Comparison of ENCODE assay signal across 8 cellular contexts in genomic region chr2:11446733-11447248, GRCh38. TPM values are rescaled to one million over a fixed set of nuclear protein-coding genes. Genes with fewer than 3 reads are reported as not detected.
DNase-seq lines count a peak whose midpoint lies in the region; ATAC-seq and TF ChIP-seq lines count a peak whose summit lies in the region.

No MANE protein-coding gene starts in this region.

- no peak for TF ChIP-seq POLR2A in GM18505 (IDR thresholded peaks at IDR 0.05; ENCODE audit: borderline replicate concordance, extremely low read depth, insufficient read depth, insufficient read length)

- H3K9me3 ChIP-seq in tibial artery = no peaks in the 10 kb centered on the region

- peaks cover 43 to 87% (median 71%) of the 10 kb centered on the region in 3 donors for H3K36me3 ChIP-seq in tibial artery

- no peaks in the 10 kb centered on the region for H3K27me3 ChIP-seq in tibial artery

- POLR2A ChIA-PET in activated CD8-positive, alpha-beta T cell treated with anti-CD3 and anti-CD28 coated beads for 36 hours (lab: Charles Lee) = no interaction called here

- TF ChIP-seq CTCF in activated CD8-positive, alpha-beta T cell treated with anti-CD3 and anti-CD28 coated beads for 36 hours (IDR thresholded peaks at IDR 0.05) = peak; percentile 72
- TF ChIP-seq CTCF in tibial artery (IDR thresholded peaks at IDR 0.05) = peak; percentile 74

- peak; percentile 47 for ATAC-seq in GM19351 (IDR thresholded peaks at IDR 0.05; ENCODE audit: unreplicated experiment)
- peak; percentile 66 for ATAC-seq in activated CD8-positive, alpha-beta T cell treated with anti-CD3 and anti-CD28 coated beads for 36 hours
- peak; percentile 77 for ATAC-seq in esophagus mucosa
- no peak for ATAC-seq in GM18505 (IDR thresholded peaks at IDR 0.05; ENCODE audit: unreplicated experiment)

- no peak overlapping the region for H3K4me3 Mint-ChIP-seq in activated CD8-positive, alpha-beta T cell treated with anti-CD3 and anti-CD28 coated beads for 36 hours

- intact Hi-C loops in activated CD8-positive, alpha-beta T cell treated with anti-CD3 and anti-CD28 coated beads for 36 hours (cut with micrococcal nuclease) = loop anchor here (10.0 kb wide), 2 partner anchors 212 to 312 kb away; a partner anchor contains a TSS
- intact Hi-C loops in tibial artery (cut with DNase I; ENCODE audit: low total_unique reads) = loop anchor here (10.0 kb wide), 1 partner anchor 312 kb away; a partner anchor contains a TSS

- no peak overlapping the region for H3K27ac ChIP-seq in tibial artery

- H3K27ac Mint-ChIP-seq in activated CD8-positive, alpha-beta T cell treated with anti-CD3 and anti-CD28 coated beads for 36 hours = no peak overlapping the region

- no peaks in the 10 kb centered on the region for H3K4me1 Mint-ChIP-seq in activated CD8-positive, alpha-beta T cell treated with anti-CD3 and anti-CD28 coated beads for 36 hours (ENCODE audit: low read depth)

- peak; percentile 30 to 35 for DNase-seq in AML-193 (lab: John Stamatoyannopoulos, UW)
- DNase-seq in NCI-H226 = peak; percentile 23
- DNase-seq in activated CD8-positive, alpha-beta T cell treated with anti-CD3 and anti-CD28 coated beads for 36 hours = peak; percentile 63
- peak; percentile 71 for DNase-seq in myocyte (ENCODE audit: low read depth)
- DNase-seq in tibial artery = peak in 1 of 2 donors; percentile 35

- peaks cover 5% of the 10 kb centered on the region for H3K9me3 Mint-ChIP-seq in activated CD8-positive, alpha-beta T cell treated with anti-CD3 and anti-CD28 coated beads for 36 hours

- H3K4me3 ChIP-seq in tibial artery = no peak overlapping the region

- CTCF ChIA-PET in activated CD8-positive, alpha-beta T cell treated with anti-CD3 and anti-CD28 coated beads for 36 hours (lab: Charles Lee) = interaction anchor here (0.7 to 2.5 kb wide), 18 partner anchors 8 to 322 kb away, joined by 3 to 33 read pairs (median 4); partner anchors contain the start of gene E2F6

- H3K4me1 ChIP-seq in tibial artery = no peaks in the 10 kb centered on the region

- H3K36me3 Mint-ChIP-seq in activated CD8-positive, alpha-beta T cell treated with anti-CD3 and anti-CD28 coated beads for 36 hours (ENCODE audit: low read depth) = peaks cover 52% of the 10 kb centered on the region

- H3K27me3 Mint-ChIP-seq in activated CD8-positive, alpha-beta T cell treated with anti-CD3 and anti-CD28 coated beads for 36 hours = no peaks in the 10 kb centered on the region

RNA-seq across cellular contexts. Expression of gene E2F6, which starts 19.2 kb away (rescaled TPM):
- total RNA-seq in activated CD8-positive, alpha-beta T cell treated with anti-CD3 and anti-CD28 coated beads for 36 hours = 10 to 100 TPM in 1 of 2 experiments, 1 to 10 TPM in 1; 9.8 to 10.5 TPM
- total RNA-seq in esophagus mucosa (5.0 TPM), myocyte (29.1 and 34.5 TPM in 2 replicates)
- 14.7 TPM for polyA plus RNA-seq in myocyte (2012)
